1 cellular context compared by ENCODE assay signal in the genomic region with DNA sequence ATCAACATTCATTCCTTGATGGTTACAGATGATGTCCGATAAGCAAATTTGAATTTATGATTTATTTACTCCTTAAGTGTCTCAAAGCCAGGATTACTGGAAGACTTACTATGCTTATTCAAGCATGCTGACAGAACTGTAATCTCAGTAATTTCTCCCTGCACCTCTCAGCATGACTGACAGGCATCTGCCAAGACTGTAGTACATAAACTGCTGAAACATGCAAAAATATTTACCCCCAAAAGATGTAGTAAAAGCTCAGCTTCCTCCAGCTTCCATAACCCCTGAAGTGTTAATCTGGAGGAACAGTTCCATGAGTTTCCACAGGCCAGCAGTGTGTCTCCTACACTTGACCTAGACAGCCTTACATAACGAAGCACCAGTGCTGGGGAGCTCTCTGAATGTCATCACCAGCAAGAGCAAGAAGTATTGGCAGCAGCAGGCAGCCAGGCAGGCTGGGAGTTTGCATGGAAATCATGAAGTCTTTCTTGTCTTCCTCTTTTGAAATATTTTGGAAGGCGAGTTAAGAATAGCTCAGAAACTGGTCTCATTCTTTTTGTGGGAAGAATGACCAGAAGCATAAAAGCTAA.
TF ChIP-seq lines count a peak whose summit lies in the region.

No MANE protein-coding gene starts in this region.

TF ChIP-seq in GM23338, 12 proteins besides CTCF, POLR2A, EP300 and RAD21 (continued from another document):
- TF ChIP-seq, protein P1, sequence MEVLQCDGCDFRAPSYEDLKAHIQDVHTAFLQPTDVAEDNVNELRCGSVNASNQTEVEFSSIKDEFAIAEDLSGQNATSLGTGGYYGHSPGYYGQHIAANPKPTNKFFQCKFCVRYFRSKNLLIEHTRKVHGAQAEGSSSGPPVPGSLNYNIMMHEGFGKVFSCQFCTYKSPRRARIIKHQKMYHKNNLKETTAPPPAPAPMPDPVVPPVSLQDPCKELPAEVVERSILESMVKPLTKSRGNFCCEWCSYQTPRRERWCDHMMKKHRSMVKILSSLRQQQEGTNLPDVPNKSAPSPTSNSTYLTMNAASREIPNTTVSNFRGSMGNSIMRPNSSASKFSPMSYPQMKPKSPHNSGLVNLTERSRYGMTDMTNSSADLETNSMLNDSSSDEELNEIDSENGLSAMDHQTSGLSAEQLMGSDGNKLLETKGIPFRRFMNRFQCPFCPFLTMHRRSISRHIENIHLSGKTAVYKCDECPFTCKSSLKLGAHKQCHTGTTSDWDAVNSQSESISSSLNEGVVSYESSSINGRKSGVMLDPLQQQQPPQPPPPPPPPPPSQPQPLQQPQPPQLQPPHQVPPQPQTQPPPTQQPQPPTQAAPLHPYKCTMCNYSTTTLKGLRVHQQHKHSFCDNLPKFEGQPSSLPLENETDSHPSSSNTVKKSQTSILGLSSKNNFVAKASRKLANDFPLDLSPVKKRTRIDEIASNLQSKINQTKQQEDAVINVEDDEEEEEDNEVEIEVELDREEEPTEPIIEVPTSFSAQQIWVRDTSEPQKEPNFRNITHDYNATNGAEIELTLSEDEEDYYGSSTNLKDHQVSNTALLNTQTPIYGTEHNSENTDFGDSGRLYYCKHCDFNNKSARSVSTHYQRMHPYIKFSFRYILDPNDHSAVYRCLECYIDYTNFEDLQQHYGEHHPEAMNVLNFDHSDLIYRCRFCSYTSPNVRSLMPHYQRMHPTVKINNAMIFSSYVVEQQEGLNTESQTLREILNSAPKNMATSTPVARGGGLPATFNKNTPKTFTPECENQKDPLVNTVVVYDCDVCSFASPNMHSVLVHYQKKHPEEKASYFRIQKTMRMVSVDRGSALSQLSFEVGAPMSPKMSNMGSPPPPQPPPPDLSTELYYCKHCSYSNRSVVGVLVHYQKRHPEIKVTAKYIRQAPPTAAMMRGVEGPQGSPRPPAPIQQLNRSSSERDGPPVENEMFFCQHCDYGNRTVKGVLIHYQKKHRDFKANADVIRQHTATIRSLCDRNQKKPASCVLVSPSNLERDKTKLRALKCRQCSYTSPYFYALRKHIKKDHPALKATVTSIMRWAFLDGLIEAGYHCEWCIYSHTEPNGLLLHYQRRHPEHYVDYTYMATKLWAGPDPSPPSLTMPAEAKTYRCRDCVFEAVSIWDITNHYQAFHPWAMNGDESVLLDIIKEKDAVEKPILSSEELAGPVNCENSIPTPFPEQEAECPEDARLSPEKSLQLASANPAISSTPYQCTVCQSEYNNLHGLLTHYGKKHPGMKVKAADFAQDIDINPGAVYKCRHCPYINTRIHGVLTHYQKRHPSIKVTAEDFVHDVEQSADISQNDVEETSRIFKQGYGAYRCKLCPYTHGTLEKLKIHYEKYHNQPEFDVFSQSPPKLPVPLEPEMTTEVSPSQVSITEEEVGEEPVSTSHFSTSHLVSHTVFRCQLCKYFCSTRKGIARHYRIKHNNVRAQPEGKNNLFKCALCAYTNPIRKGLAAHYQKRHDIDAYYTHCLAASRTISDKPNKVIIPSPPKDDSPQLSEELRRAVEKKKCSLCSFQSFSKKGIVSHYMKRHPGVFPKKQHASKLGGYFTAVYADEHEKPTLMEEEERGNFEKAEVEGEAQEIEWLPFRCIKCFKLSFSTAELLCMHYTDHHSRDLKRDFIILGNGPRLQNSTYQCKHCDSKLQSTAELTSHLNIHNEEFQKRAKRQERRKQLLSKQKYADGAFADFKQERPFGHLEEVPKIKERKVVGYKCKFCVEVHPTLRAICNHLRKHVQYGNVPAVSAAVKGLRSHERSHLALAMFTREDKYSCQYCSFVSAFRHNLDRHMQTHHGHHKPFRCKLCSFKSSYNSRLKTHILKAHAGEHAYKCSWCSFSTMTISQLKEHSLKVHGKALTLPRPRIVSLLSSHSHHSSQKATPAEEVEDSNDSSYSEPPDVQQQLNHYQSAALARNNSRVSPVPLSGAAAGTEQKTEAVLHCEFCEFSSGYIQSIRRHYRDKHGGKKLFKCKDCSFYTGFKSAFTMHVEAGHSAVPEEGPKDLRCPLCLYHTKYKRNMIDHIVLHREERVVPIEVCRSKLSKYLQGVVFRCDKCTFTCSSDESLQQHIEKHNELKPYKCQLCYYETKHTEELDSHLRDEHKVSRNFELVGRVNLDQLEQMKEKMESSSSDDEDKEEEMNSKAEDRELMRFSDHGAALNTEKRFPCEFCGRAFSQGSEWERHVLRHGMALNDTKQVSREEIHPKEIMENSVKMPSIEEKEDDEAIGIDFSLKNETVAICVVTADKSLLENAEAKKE (CRISPR knock-in tag; IDR thresholded peaks at IDR 0.05), result peak; percentile 87
- TF ChIP-seq POLR2AphosphoS5 (IDR thresholded peaks at IDR 0.05; ENCODE audit: low read depth) (no peak), CREB1 (CRISPR knock-in tag; IDR thresholded peaks at IDR 0.05; ENCODE audit: low read depth) (no peak)
